In genomic region chr6:33824461-33825154, GRCh38 we compare ENCODE assay signal across 12 cellular contexts. TPM values are rescaled to one million over a fixed set of nuclear protein-coding genes. Genes with fewer than 3 reads are reported as not detected.
DNase-seq lines count a peak whose midpoint lies in the region; ATAC-seq lines count a peak whose summit lies in the region.
"Had no signal": no experiment of that assay in that cellular context is flagged by ENCODE, and none has a peak within 500 bp of the region (broad histone marks: within the 10 kb centered on the region; RNA-seq: fewer than 3 reads in every experiment).

No MANE protein-coding gene starts in this region.

- DNase-seq in H7 (peak; percentile 65), SK-MEL-5 (ENCODE audit: low read depth, low spot score) (peak; percentile 19), foreskin melanocyte (peak; percentile 68), pulmonary artery endothelial cell (ENCODE audit: low read depth, low spot score) (peak; percentile 26), cerebellar cortex (ENCODE audit: low spot score) (no peak), NCI-H1092 treated with DMSO at 0.1 percent for 48 hours (lab: John Stamatoyannopoulos, UW) (no peak)
- DNase-seq in stimulated activated naive CD4-positive, alpha-beta T cell treated with Interleukin-2 at 50 U/mL for 16 hours (lab: John Stamatoyannopoulos, UW), result no peak
- no peak for DNase-seq in stimulated activated naive B cell treated with anti-CD40 and anti-IgM and Interleukin-4, amounts not matched to agents 10 μg/mL and 1 μg/mL and 100 μg/mL, for 72 hours
- DNase-seq: activated T-cell treated with anti-CD3 and anti-CD28 coated beads, Interleukin-2, amount 50 U/mL, for 4 hours had no signal

- H3K4me3 Mint-ChIP-seq in stimulated activated naive B cell treated with anti-CD40 and anti-IgM and Interleukin-4, amounts not matched to agents 10 μg/mL and 1 μg/mL and 100 μg/mL, for 72 hours, result no peak overlapping the region
- H3K4me3 Mint-ChIP-seq: activated T-cell treated with anti-CD3 and anti-CD28 coated beads, Interleukin-2, amount 50 U/mL, for 4 hours; brain had no signal

- H3K36me3 ChIP-seq in H7 (replicated peaks; ENCODE audit: control insufficient read depth, insufficient read depth, low read length), result no peaks in the 10 kb centered on the region

- no peak overlapping the region for H3K4me3 ChIP-seq in H7 (ENCODE audit: insufficient read depth, low read depth, low read length)

- ATAC-seq in stimulated activated naive B cell treated with anti-CD40 and anti-IgM and Interleukin-4, amounts not matched to agents 10 μg/mL and 1 μg/mL and 100 μg/mL, for 72 hours (replicated peaks), result no peak
- ATAC-seq: activated T-cell treated with anti-CD3 and anti-CD28 coated beads, Interleukin-2, amount 50 U/mL, for 4 hours had no signal

- peaks cover 1% of the 10 kb centered on the region; the same call in 1 of the 2 replicates for H3K27me3 ChIP-seq in H7 (ENCODE audit: control insufficient read depth, insufficient read depth, low read length)

- H3K4me1 Mint-ChIP-seq in stimulated activated naive B cell treated with anti-CD40 and anti-IgM and Interleukin-4, amounts not matched to agents 10 μg/mL and 1 μg/mL and 100 μg/mL, for 72 hours, result peaks cover 0 to 2% of the 10 kb centered on the region in 2 donors

- H3K27ac Mint-ChIP-seq in stimulated activated naive B cell treated with anti-CD40 and anti-IgM and Interleukin-4, amounts not matched to agents 10 μg/mL and 1 μg/mL and 100 μg/mL, for 72 hours, result no peak overlapping the region

- no peaks in the 10 kb centered on the region for H3K9me3 Mint-ChIP-seq in stimulated activated naive B cell treated with anti-CD40 and anti-IgM and Interleukin-4, amounts not matched to agents 10 μg/mL and 1 μg/mL and 100 μg/mL, for 72 hours
- H3K9me3 Mint-ChIP-seq: activated T-cell treated with anti-CD3 and anti-CD28 coated beads, Interleukin-2, amount 50 U/mL, for 4 hours; brain had no signal

- H3K36me3 Mint-ChIP-seq in stimulated activated naive B cell treated with anti-CD40 and anti-IgM and Interleukin-4, amounts not matched to agents 10 μg/mL and 1 μg/mL and 100 μg/mL, for 72 hours, result no peaks in the 10 kb centered on the region
- H3K36me3 Mint-ChIP-seq: brain had no signal

- in situ Hi-C loops in SK-MEL-5 (cut with HindIII; ENCODE audit: low pct_unique_long_range_greater_than_20kb, low sequenced_read_pairs), result no loop called here

- H3K27me3 Mint-ChIP-seq in stimulated activated naive B cell treated with anti-CD40 and anti-IgM and Interleukin-4, amounts not matched to agents 10 μg/mL and 1 μg/mL and 100 μg/mL, for 72 hours, result peaks cover 32 to 52% of the 10 kb centered on the region in 2 donors

RNA-seq across cellular contexts. Expression of gene MLN, which starts 20.8 kb away (rescaled TPM):
- not detected in 2 replicates for total RNA-seq in H7 (2014; rRNA removed; shearing (Covaris generic))
- not detected in 2 replicates for total RNA-seq in SK-MEL-5 (2014; rRNA removed; shearing (Covaris generic))
- not detected in 2 replicates for polyA plus RNA-seq in SK-MEL-5 (2015; cell fraction: cytosol; rRNA removed)
- not detected in 2 replicates for polyA plus RNA-seq in SK-MEL-5 (2015; cell fraction: nucleus; rRNA removed)
- total RNA-seq in pulmonary artery endothelial cell, result not detected in 2 replicates
- total RNA-seq: activated T-cell treated with anti-CD3 and anti-CD28 coated beads, Interleukin-2, amount 50 U/mL, for 4 hours; H4; lung microvascular endothelial cell had no signal

RNA-seq across cellular contexts. Expression of gene LEMD2, which starts 35.7 kb away (rescaled TPM):
- total RNA-seq in H7 (2014; rRNA removed; shearing (Covaris generic)), result 74.6 and 79.6 TPM in 2 replicates
- 40.0 and 54.6 TPM in 2 replicates for total RNA-seq in SK-MEL-5 (2014; rRNA removed; shearing (Covaris generic))
- 46.1 and 49.9 TPM in 2 replicates for polyA plus RNA-seq in SK-MEL-5 (2015; cell fraction: cytosol; rRNA removed)
- 126 and 146 TPM in 2 replicates for polyA plus RNA-seq in SK-MEL-5 (2015; cell fraction: nucleus; rRNA removed)
- total RNA-seq in pulmonary artery endothelial cell, result 40.4 and 58.0 TPM in 2 replicates

Comparison
In these comparisons a context has a peak if more than half of its experiments do, and no peak if none do; other contexts are left out.
1. DNase-seq: peak in H7 (single experiment), SK-MEL-5 (single experiment), foreskin melanocyte (single experiment) and pulmonary artery endothelial cell (single experiment); none in cerebellar cortex (single experiment), stimulated activated naive CD4-positive, alpha-beta T cell treated with Interleukin-2 at 50 U/mL for 16 hours (single experiment), NCI-H1092 treated with DMSO at 0.1 percent for 48 hours (single experiment) and stimulated activated naive B cell treated with anti-CD40 and anti-IgM and Interleukin-4, amounts not matched to agents 10 μg/mL and 1 μg/mL and 100 μg/mL, for 72 hours (single experiment).